ENCODE assay signal across 8 cellular contexts in genomic region chr10:31032515-31033132, GRCh38. TPM values are rescaled to one million over a fixed set of nuclear protein-coding genes. Genes with fewer than 3 reads are reported as not detected.
A peak's percentile ranks its signal among the peaks of the same experiment; 100 is the strongest.
DNase-seq lines count a peak whose midpoint lies in the region; ATAC-seq and TF ChIP-seq lines count a peak whose summit lies in the region.

No MANE protein-coding gene starts in this region.

- H3K4me3 Mint-ChIP-seq in natural killer cell, result peak overlapping the region; percentile 94

- DNase-seq in AG10803 (ENCODE audit: low read depth) (no peak), MM.1S (no peak), natural killer cell (no peak), WERI-Rb-1 (no peak), nucleus accumbens (lab: John Stamatoyannopoulos, UW) (no peak)
- no peak for DNase-seq in effector memory CD4-positive, alpha-beta T cell

- H3K9me2 ChIP-seq in MM.1S (replicated peaks; ENCODE audit: insufficient read depth, low read length), result no peaks in the 10 kb centered on the region

- H2AFZ ChIP-seq in MM.1S (ENCODE audit: low read length), result peak overlapping the region; percentile 79

- H3K9ac ChIP-seq in MM.1S (ENCODE audit: low read length), result no peak overlapping the region; the same call in 1 of the 2 replicates

- peaks cover 8% of the 10 kb centered on the region; the same call in 1 of the 2 replicates for H3K79me2 ChIP-seq in MM.1S (ENCODE audit: low read length)

- H3K9me3 ChIP-seq in MM.1S (replicated peaks; ENCODE audit: insufficient read depth, low read length), result no peaks in the 10 kb centered on the region
- no peaks in the 10 kb centered on the region for H3K9me3 ChIP-seq in effector memory CD4-positive, alpha-beta T cell (ENCODE audit: control insufficient read depth, low read length)
- H3K9me3 ChIP-seq in WERI-Rb-1 (ENCODE audit: severe bottlenecking), result peaks cover 3% of the 10 kb centered on the region

- H3K4me3 ChIP-seq in AG10803 (ENCODE audit: low read length), result peak overlapping the region; percentile 60
- peak overlapping the region; percentile 88 for H3K4me3 ChIP-seq in MM.1S (ENCODE audit: low read length)
- H3K4me3 ChIP-seq in effector memory CD4-positive, alpha-beta T cell (ENCODE audit: insufficient read depth, low read depth, low read length, poor library complexity, severe bottlenecking), result peak overlapping the region; percentile 57
- H3K4me3 ChIP-seq in WERI-Rb-1 (ENCODE audit: low read depth, low read length), result no peak overlapping the region

- H3K27me3 ChIP-seq in MM.1S (replicated peaks; ENCODE audit: insufficient read depth, low read length) (no peaks in the 10 kb centered on the region), WERI-Rb-1 (ENCODE audit: insufficient read depth, low read depth, severe bottlenecking) (no peaks in the 10 kb centered on the region)
- H3K27me3 ChIP-seq in effector memory CD4-positive, alpha-beta T cell (replicated peaks; ENCODE audit: control insufficient read depth, insufficient read depth, low read length, poor library complexity, severe bottlenecking), result no peaks in the 10 kb centered on the region

- TF ChIP-seq CTCF in AG10803 (conservative IDR thresholded peaks at IDR 0.05; ENCODE audit: low read length), result no peak
- TF ChIP-seq CTCF in MM.1S (IDR thresholded peaks at IDR 0.05; ENCODE audit: low read length), result no peak
- TF ChIP-seq CTCF in natural killer cell (IDR thresholded peaks at IDR 0.05), result no peak
- TF ChIP-seq CTCF in WERI-Rb-1 (IDR thresholded peaks at IDR 0.05; ENCODE audit: low read depth, low read length), result no peak

- intact Hi-C loops in natural killer cell (cut with micrococcal nuclease), result loop anchor here (5.0 kb wide), 3 partner anchors 35 to 775 kb away; partner anchors contain the start of gene ZEB1

- H3K27ac Mint-ChIP-seq in natural killer cell, result peak overlapping the region; percentile 90 to 97

- H3K36me3 Mint-ChIP-seq in natural killer cell, result no peaks in the 10 kb centered on the region

- H3F3A ChIP-seq in MM.1S (ENCODE audit: insufficient read depth, low read length), result peaks cover 14% of the 10 kb centered on the region

- H3K4me1 ChIP-seq in MM.1S (ENCODE audit: low read length), result peaks cover 29% of the 10 kb centered on the region
- peaks cover 9% of the 10 kb centered on the region for H3K4me1 ChIP-seq in effector memory CD4-positive, alpha-beta T cell (ENCODE audit: control insufficient read depth, insufficient read depth, low read length, poor library complexity, severe bottlenecking)

- ATAC-seq in natural killer cell, result no peak
- ATAC-seq in HG02798 (IDR thresholded peaks at IDR 0.05; ENCODE audit: poor library complexity, unreplicated experiment), result no peak
- ATAC-seq in GM18867 (IDR thresholded peaks at IDR 0.05; ENCODE audit: unreplicated experiment), result no peak

- H3K4me2 ChIP-seq in MM.1S (ENCODE audit: low read depth, low read length), result peak overlapping the region; percentile 98; the same call in 1 of the 2 replicates

- H3K4me1 Mint-ChIP-seq in natural killer cell, result peaks cover 10 to 11% of the 10 kb centered on the region in 2 donors

- no peaks in the 10 kb centered on the region for H3K36me3 ChIP-seq in MM.1S (replicated peaks; ENCODE audit: insufficient read depth, low read length)
- no peaks in the 10 kb centered on the region for H3K36me3 ChIP-seq in effector memory CD4-positive, alpha-beta T cell (ENCODE audit: control insufficient read depth, insufficient read depth, low read length)
- H3K36me3 ChIP-seq in WERI-Rb-1, result no peaks in the 10 kb centered on the region

- H4K20me1 ChIP-seq in MM.1S (ENCODE audit: insufficient read depth, low read length), result no peaks in the 10 kb centered on the region

- no peaks in the 10 kb centered on the region for H3K9me3 Mint-ChIP-seq in natural killer cell

- H3K27ac ChIP-seq in MM.1S (ENCODE audit: low read length) (peak overlapping the region; percentile 97; the same call in 1 of the 2 replicates), WERI-Rb-1 (no peak overlapping the region)
- H3K27ac ChIP-seq in effector memory CD4-positive, alpha-beta T cell (ENCODE audit: insufficient read depth, low read length, poor library complexity, severe bottlenecking), result peak overlapping the region; percentile 89

- no peaks in the 10 kb centered on the region for H3K27me3 Mint-ChIP-seq in natural killer cell (ENCODE audit: low read depth in 2 of 2)

RNA-seq across cellular contexts. Expression of gene ZNF438, which starts 1.0 kb away (rescaled TPM):
- total RNA-seq in natural killer cell, result 1 to 10 TPM; 2.2 to 3.7 (median 3.7) TPM
